11 cellular contexts compared by ENCODE assay signal in genomic region chr4:9812530-9813340, GRCh38. TPM values are rescaled to one million over a fixed set of nuclear protein-coding genes. Genes with fewer than 3 reads are reported as not detected.
DNase-seq lines count a peak whose midpoint lies in the region; ATAC-seq and TF ChIP-seq lines count a peak whose summit lies in the region.
"Had no signal": no experiment of that assay in that cellular context is flagged by ENCODE, and none has a peak within 500 bp of the region (broad histone marks: within the 10 kb centered on the region; RNA-seq: fewer than 3 reads in every experiment).

No MANE protein-coding gene starts in this region.

- H3K27ac ChIP-seq in heart right ventricle, result no peak overlapping the region
- H3K27ac ChIP-seq in right atrium auricular region, result no peak overlapping the region
- H3K27ac ChIP-seq in colonic mucosa, result no peak overlapping the region
- H3K27ac ChIP-seq: BLaER1 had no signal

- TF ChIP-seq CTCF in heart right ventricle (IDR thresholded peaks at IDR 0.05), result no peak
- TF ChIP-seq CTCF in right atrium auricular region (IDR thresholded peaks at IDR 0.05), result no peak
- TF ChIP-seq CTCF in colonic mucosa (IDR thresholded peaks at IDR 0.05), result no peak

- no peak for DNase-seq in heart right ventricle
- DNase-seq in right atrium auricular region (ENCODE audit: low spot score), result no peak
- DNase-seq in NCI-H460 (ENCODE audit: extremely low read depth, low read depth), result peak; percentile 27
- DNase-seq in stimulated activated naive CD8-positive, alpha-beta T cell treated with anti-CD3 and anti-CD28 coated beads, Interleukin-15, Interleukin-2, amounts not matched to agents 100 U/mL and 50 U/mL, for 24 hours, result no peak
- no peak for DNase-seq in RPMI8226
- DNase-seq in stimulated activated naive CD4-positive, alpha-beta T cell treated with Interleukin-2 at 50 U/mL for 16 hours (lab: John Stamatoyannopoulos, UW), result no peak
- DNase-seq in colonic mucosa, result no peak
- DNase-seq: activated effector memory CD4-positive, alpha-beta T cell treated with Interleukin-2 at 50 U/mL for 16 hours; erythroblast had no signal

- H3K9me3 ChIP-seq in heart right ventricle (no peaks in the 10 kb centered on the region), right atrium auricular region (no peaks in the 10 kb centered on the region), colonic mucosa (no peaks in the 10 kb centered on the region)
- H3K9me3 ChIP-seq: BLaER1 had no signal

- ATAC-seq in heart right ventricle (peak in 7 of 8 donors; percentile 18 to 76 (median 50)), HG02852 (IDR thresholded peaks at IDR 0.05; ENCODE audit: unreplicated experiment) (peak; percentile 85)
- ATAC-seq in stimulated activated naive CD8-positive, alpha-beta T cell treated with anti-CD3 and anti-CD28 coated beads, Interleukin-15, Interleukin-2, amounts not matched to agents 100 U/mL and 50 U/mL, for 24 hours, result peak; percentile 38

- H3K36me3 ChIP-seq in heart right ventricle, result no peaks in the 10 kb centered on the region
- no peaks in the 10 kb centered on the region for H3K36me3 ChIP-seq in right atrium auricular region
- H3K36me3 ChIP-seq in colonic mucosa, result no peaks in the 10 kb centered on the region
- H3K36me3 ChIP-seq: BLaER1 had no signal

- no peaks in the 10 kb centered on the region for H3K27me3 ChIP-seq in heart right ventricle
- H3K27me3 ChIP-seq in right atrium auricular region, result no peaks in the 10 kb centered on the region
- no peaks in the 10 kb centered on the region for H3K27me3 ChIP-seq in colonic mucosa
- H3K27me3 ChIP-seq: BLaER1 had no signal

- H3K4me3 ChIP-seq in heart right ventricle, result no peak overlapping the region
- no peak overlapping the region for H3K4me3 ChIP-seq in right atrium auricular region
- no peak overlapping the region for H3K4me3 ChIP-seq in colonic mucosa
- H3K4me3 ChIP-seq: BLaER1 had no signal

- 42 to 48% methylated on average over 4 of the region's 4 CpGs for WGBS in heart right ventricle, 2 donors

- intact Hi-C loops in heart right ventricle (cut with DNase I), result no loop called here
- intact Hi-C loops in colonic mucosa (cut with DNase I), result no loop called here

- H3K9ac ChIP-seq in colonic mucosa (ENCODE audit: low read depth in 2 of 2, low read length in 2 of 2), result no peak overlapping the region
- H3K9ac ChIP-seq: BLaER1 had no signal

- H3K4me1 ChIP-seq in heart right ventricle (peaks cover 0 to 13% (median 0%) of the 10 kb centered on the region in 9 donors), right atrium auricular region (no peaks in the 10 kb centered on the region), colonic mucosa (no peaks in the 10 kb centered on the region)

RNA-seq across cellular contexts. Expression of gene DRD5, which starts 31.3 kb away (rescaled TPM):
- total RNA-seq in heart right ventricle (not detected), right atrium auricular region (under 1 TPM in 1 of 2 donors, not detected in 1; 0.24 TPM), colonic mucosa (under 1 TPM in 1 of 2 donors, not detected in 1; 0.13 TPM)
- polyA plus RNA-seq in heart right ventricle, result under 1 TPM in 1 of 2 donors, not detected in 1; 0.07 TPM
- total RNA-seq in NCI-H460 (2014; rRNA removed; shearing (Covaris generic)), result not detected in 2 replicates
- not detected in 2 replicates for polyA plus RNA-seq in NCI-H460 (2014; cell fraction: nucleus; rRNA removed)
